8 cellular contexts compared by ENCODE assay signal in the genomic region with DNA sequence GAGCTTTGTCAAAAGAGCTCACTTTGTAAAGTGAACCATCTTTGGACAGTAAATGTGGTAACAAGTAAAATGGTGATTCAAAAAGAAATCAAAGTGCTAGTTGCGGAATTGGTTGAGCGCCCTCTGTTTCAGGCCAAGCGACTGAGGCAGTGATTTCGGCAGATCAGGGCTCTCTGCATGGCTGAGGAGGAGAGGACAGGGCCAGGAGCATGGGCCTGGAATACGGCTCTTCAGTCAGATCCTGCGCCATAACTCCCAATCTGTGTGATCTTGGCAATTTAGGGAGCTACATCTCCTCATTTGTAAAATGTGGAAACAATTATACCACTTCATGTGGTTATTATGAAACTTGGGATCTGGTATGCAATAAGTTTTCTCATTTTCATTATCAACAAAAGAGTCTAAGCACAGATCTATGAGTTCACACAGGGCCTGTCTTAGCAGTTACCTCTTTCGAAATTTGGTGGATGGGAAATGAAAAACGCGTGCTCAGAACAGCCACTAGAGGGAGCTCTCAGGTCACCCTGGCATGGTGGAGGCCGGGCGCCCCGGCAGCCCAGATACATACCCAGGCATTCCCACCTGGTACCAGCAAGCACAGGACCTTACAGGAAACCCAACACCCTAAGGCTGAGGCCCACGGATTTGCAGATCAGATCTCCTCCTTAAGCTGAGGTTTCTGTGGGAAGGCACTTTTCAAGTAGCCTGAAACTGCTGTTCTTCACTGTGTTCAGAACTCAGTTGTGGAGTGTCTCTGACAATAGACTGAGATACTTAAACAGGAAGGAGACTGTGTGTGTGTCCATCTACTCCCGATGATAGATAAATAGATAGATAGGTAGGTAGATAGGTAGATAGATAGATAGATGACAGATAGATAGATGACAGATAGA.
A peak's percentile ranks its signal among the peaks of the same experiment; 100 is the strongest.
DNase-seq lines count a peak whose midpoint lies in the region; ATAC-seq, FAIRE-seq and TF ChIP-seq lines count a peak whose summit lies in the region.

No MANE protein-coding gene starts in this region.

- dilution Hi-C loops in keratinocyte (cut with MboI; ENCODE audit: extremely low pct_ligation_motif_present, low sequenced_read_pairs): no loop called here

- H3K27ac ChIP-seq in 22Rv1 (no peak overlapping the region), VCaP (no peak overlapping the region), keratinocyte (ENCODE audit: control insufficient read depth, insufficient read depth, low read length) (no peak overlapping the region)

- ATAC-seq in GM18498 (IDR thresholded peaks at IDR 0.05; ENCODE audit: unreplicated experiment) (peak; percentile 90), HG02852 (IDR thresholded peaks at IDR 0.05; ENCODE audit: unreplicated experiment) (peak; percentile 75)

- peak overlapping the region; percentile 85 for H2AFZ ChIP-seq in keratinocyte (ENCODE audit: control insufficient read depth, low read length)

- no peaks in the 10 kb centered on the region for H3K36me3 ChIP-seq in keratinocyte (ENCODE audit: control insufficient read depth in 2 of 2, extremely low read depth in 1 of 2, insufficient read depth in 2 of 2, low read length in 2 of 2)

- no peak overlapping the region for H3K4me3 ChIP-seq in keratinocyte (ENCODE audit: control insufficient read depth in 2 of 3, extremely low read depth in 1 of 3, insufficient read depth in 2 of 3, low read depth in 1 of 3, low read length in 3 of 3)

- no peaks in the 10 kb centered on the region for H3K9me1 ChIP-seq in keratinocyte (ENCODE audit: control insufficient read depth, extremely low read depth, insufficient read depth, low read length)

- peak overlapping the region; percentile 38 for H3K4me2 ChIP-seq in keratinocyte (ENCODE audit: control insufficient read depth, extremely low read depth, insufficient read depth, low read depth, low read length)

- peak; percentile 67 for FAIRE-seq in keratinocyte (lab: Jason Lieb, UNC)

- TF ChIP-seq CTCF in 22Rv1 (IDR thresholded peaks at IDR 0.05) (peak; percentile 97), VCaP (conservative IDR thresholded peaks at IDR 0.05) (peak; percentile 93), keratinocyte (optimal IDR thresholded peaks at IDR 0.05 in 1 of 3, IDR thresholded peaks at IDR 0.05 in 1 of 3, conservative IDR thresholded peaks at IDR 0.05 in 1 of 3; ENCODE audit: extremely low read depth in 1 of 3, insufficient read depth in 2 of 3, low read length in 3 of 3) (peak; percentile 82 to 96 (median 92))

- no peak overlapping the region for H3K9ac ChIP-seq in keratinocyte (ENCODE audit: control insufficient read depth, extremely low read depth, insufficient read depth, low read length)

- H3K4me1 ChIP-seq in keratinocyte (ENCODE audit: control insufficient read depth, extremely low read depth, insufficient read depth, low read length): peaks cover 6% of the 10 kb centered on the region

- H3K79me2 ChIP-seq in keratinocyte (ENCODE audit: control insufficient read depth, insufficient read depth, low read length): no peaks in the 10 kb centered on the region

- H3K27me3 ChIP-seq in keratinocyte (ENCODE audit: control insufficient read depth, extremely low read depth, insufficient read depth, low read length): no peaks in the 10 kb centered on the region

- no peaks in the 10 kb centered on the region for H3K9me3 ChIP-seq in keratinocyte (ENCODE audit: control insufficient read depth, low read depth, low read length)

- H4K20me1 ChIP-seq in keratinocyte (ENCODE audit: control insufficient read depth, extremely low read depth, insufficient read depth, low read length): no peaks in the 10 kb centered on the region

- DNase-seq in NCI-H1930 (lab: John Stamatoyannopoulos, UW): peak; percentile 2 to 21
- DNase-seq in T47D (ENCODE audit: low read depth in 1 of 2, low spot score in 1 of 2): peak; percentile 56 to 69
- DNase-seq in keratinocyte (ENCODE audit: low read depth, low spot score): peak; percentile 50
- peak; percentile 36 to 54 for DNase-seq in stimulated activated CD4-positive, alpha-beta T cell treated with anti-CD3 and anti-CD28 coated beads, Interleukin-1b, Interleukin-23, amount 100 ng/mL, for 4 hours (ENCODE audit: low read depth in 2 of 2)

- in situ Hi-C loops in T47D (cut with HindIII; ENCODE audit: low pct_unique_long_range_greater_than_20kb, low sequenced_read_pairs): no loop called here

Comparison
In these comparisons a context has a peak if more than half of its experiments do, and no peak if none do; other contexts are left out.
1. DNase-seq: peak in every context shown above with its lines; median percentile 62 in T47D; 50 in keratinocyte; 45 in stimulated activated CD4-positive, alpha-beta T cell treated with anti-CD3 and anti-CD28 coated beads, Interleukin-1b, Interleukin-23, amount 100 ng/mL, for 4 hours; 12 in NCI-H1930.